8 cellular contexts compared by ENCODE assay signal in genomic region chr2:61670591-61671503, GRCh38.
DNase-seq lines count a peak whose midpoint lies in the region; ATAC-seq and TF ChIP-seq lines count a peak whose summit lies in the region.

No MANE protein-coding gene starts in this region.

- 0 out of 2 replicates have a peak overlapping the region, but pooled peaks have one; percentile 3 for H3K27ac ChIP-seq in DND-41 (ENCODE audit: low read length)
- peak overlapping the region; percentile 68 for H3K27ac ChIP-seq in MM.1S (ENCODE audit: low read length)
- H3K27ac ChIP-seq in brain microvascular endothelial cell, result peak overlapping the region; percentile 3
- H3K27ac ChIP-seq in layer of hippocampus (ENCODE audit: low read depth, low read length), result peak overlapping the region; percentile 98

- peak overlapping the region; percentile 65 to 67 for H3K4me3 Mint-ChIP-seq in stimulated activated naive CD8-positive, alpha-beta T cell treated with anti-CD3 and anti-CD28 coated beads, Interleukin-15, amount 100 ng/mL, for 72 hours

- H3K36me3 ChIP-seq in DND-41 (ENCODE audit: insufficient read depth, low read length) (no peaks in the 10 kb centered on the region), MM.1S (replicated peaks; ENCODE audit: insufficient read depth, low read length) (no peaks in the 10 kb centered on the region), brain microvascular endothelial cell (replicated peaks) (no peaks in the 10 kb centered on the region), H7 (replicated peaks; ENCODE audit: control insufficient read depth, insufficient read depth, low read length) (no peaks in the 10 kb centered on the region)

- no peak for DNase-seq in DND-41
- DNase-seq in MM.1S, result peak; percentile 88
- DNase-seq in brain microvascular endothelial cell, result peak; percentile 39
- no peak for DNase-seq in stimulated activated naive CD8-positive, alpha-beta T cell treated with anti-CD3 and anti-CD28 coated beads, Interleukin-15, amount 100 ng/mL, for 72 hours
- DNase-seq in H7, result no peak
- DNase-seq in mesenteric fat pad (ENCODE audit: low spot score), result no peak

- TF ChIP-seq CTCF in DND-41 (IDR thresholded peaks at IDR 0.05; ENCODE audit: borderline replicate concordance, extremely low read depth, low read length, poor library complexity, severe bottlenecking) (no peak), MM.1S (IDR thresholded peaks at IDR 0.05; ENCODE audit: low read length) (no peak), brain microvascular endothelial cell (IDR thresholded peaks at IDR 0.05; ENCODE audit: low read depth, low read length, missing control alignments) (no peak)

- H3K4me2 ChIP-seq in DND-41 (ENCODE audit: insufficient read depth, low read length), result peak overlapping the region; percentile 49
- H3K4me2 ChIP-seq in MM.1S (ENCODE audit: low read depth, low read length), result peak overlapping the region; percentile 80

- H3K27me3 Mint-ChIP-seq in stimulated activated naive CD8-positive, alpha-beta T cell treated with anti-CD3 and anti-CD28 coated beads, Interleukin-15, amount 100 ng/mL, for 72 hours, result no peaks in the 10 kb centered on the region

- H3K79me2 ChIP-seq in DND-41 (ENCODE audit: insufficient read depth, low read length) (no peaks in the 10 kb centered on the region), MM.1S (ENCODE audit: low read length) (no peaks in the 10 kb centered on the region)

- no peaks in the 10 kb centered on the region for H3K27me3 ChIP-seq in DND-41 (ENCODE audit: insufficient read depth, low read length, poor library complexity)
- no peaks in the 10 kb centered on the region for H3K27me3 ChIP-seq in MM.1S (replicated peaks; ENCODE audit: insufficient read depth, low read length)
- no peaks in the 10 kb centered on the region for H3K27me3 ChIP-seq in brain microvascular endothelial cell (replicated peaks)
- H3K27me3 ChIP-seq in layer of hippocampus (ENCODE audit: control insufficient read depth, insufficient read depth, low read length), result no peaks in the 10 kb centered on the region
- H3K27me3 ChIP-seq in H7 (ENCODE audit: control insufficient read depth, insufficient read depth, low read length), result no peaks in the 10 kb centered on the region

- in situ Hi-C loops in brain microvascular endothelial cell (cut with HindIII; ENCODE audit: low pct_ligation_motif_present, low sequenced_read_pairs), result no loop called here

- peak overlapping the region in 1 of 2 experiments; percentile 1; a peak in 1 of 4 replicates for H3K4me3 ChIP-seq in DND-41 (ENCODE audit: low read depth in 1 of 2, low read length in 2 of 2)
- peak overlapping the region; percentile 55 for H3K4me3 ChIP-seq in MM.1S (ENCODE audit: low read length)
- H3K4me3 ChIP-seq in brain microvascular endothelial cell (ENCODE audit: low read depth, low read length), result peak overlapping the region; percentile 3
- no peak overlapping the region for H3K4me3 ChIP-seq in H7 (ENCODE audit: insufficient read depth, low read depth, low read length)

- H3K4me1 ChIP-seq in DND-41 (ENCODE audit: insufficient read depth, low read length) (peaks cover 13% of the 10 kb centered on the region; the same call in 1 of the 2 replicates), MM.1S (ENCODE audit: low read length) (peaks cover 14% of the 10 kb centered on the region)

- H3K9ac ChIP-seq in DND-41 (ENCODE audit: low read depth, low read length) (peak overlapping the region; percentile 10; the same call in 1 of the 2 replicates), MM.1S (ENCODE audit: low read length) (peak overlapping the region; percentile 29)

- peaks cover 22% of the 10 kb centered on the region for H3K4me1 Mint-ChIP-seq in stimulated activated naive CD8-positive, alpha-beta T cell treated with anti-CD3 and anti-CD28 coated beads, Interleukin-15, amount 100 ng/mL, for 72 hours

- H3K9me3 Mint-ChIP-seq in stimulated activated naive CD8-positive, alpha-beta T cell treated with anti-CD3 and anti-CD28 coated beads, Interleukin-15, amount 100 ng/mL, for 72 hours, result peaks cover 16 to 20% of the 10 kb centered on the region in 2 donors

- peak overlapping the region; percentile 65 to 94 for H3K27ac Mint-ChIP-seq in stimulated activated naive CD8-positive, alpha-beta T cell treated with anti-CD3 and anti-CD28 coated beads, Interleukin-15, amount 100 ng/mL, for 72 hours

- H2AFZ ChIP-seq in DND-41 (ENCODE audit: low read depth, low read length) (peak overlapping the region; percentile 46), MM.1S (ENCODE audit: low read length) (peak overlapping the region; percentile 81)

- H3F3A ChIP-seq in MM.1S (ENCODE audit: insufficient read depth, low read length), result peaks cover 17% of the 10 kb centered on the region

- no peaks in the 10 kb centered on the region for H3K9me2 ChIP-seq in MM.1S (replicated peaks; ENCODE audit: insufficient read depth, low read length)

- ATAC-seq in DND-41 (ENCODE audit: insufficient read depth, low read depth) (peak; percentile 76), GM21447 (IDR thresholded peaks at IDR 0.05; ENCODE audit: unreplicated experiment) (peak; percentile 86)
- peak; percentile 92 for ATAC-seq in stimulated activated naive CD8-positive, alpha-beta T cell treated with anti-CD3 and anti-CD28 coated beads, Interleukin-15, amount 100 ng/mL, for 72 hours

- H3K9me3 ChIP-seq in DND-41 (ENCODE audit: insufficient read depth, low read length, severe bottlenecking), result peaks cover 12% of the 10 kb centered on the region
- H3K9me3 ChIP-seq in MM.1S (replicated peaks; ENCODE audit: insufficient read depth, low read length), result no peaks in the 10 kb centered on the region

- H4K20me1 ChIP-seq in DND-41 (ENCODE audit: insufficient read depth, low read length) (no peaks in the 10 kb centered on the region), MM.1S (ENCODE audit: insufficient read depth, low read length) (no peaks in the 10 kb centered on the region)

Comparison
In these comparisons a context has a peak if more than half of its experiments do, and no peak if none do; other contexts are left out.
1. DNase-seq: peak in MM.1S (single experiment) and brain microvascular endothelial cell (single experiment); none in DND-41 (single experiment), stimulated activated naive CD8-positive, alpha-beta T cell treated with anti-CD3 and anti-CD28 coated beads, Interleukin-15, amount 100 ng/mL, for 72 hours (0 of 2), H7 (single experiment) and mesenteric fat pad (single experiment).
2. H3K27ac ChIP-seq: peak in every context shown above with its lines; median percentile 98 in layer of hippocampus; 68 in MM.1S; 3 in DND-41; 3 in brain microvascular endothelial cell.
3. Peak in every context shown above with its lines, with median percentiles within 50 percentile points of each other: ATAC-seq.